ENCODE assay signal across 21 cellular contexts in the genomic region with DNA sequence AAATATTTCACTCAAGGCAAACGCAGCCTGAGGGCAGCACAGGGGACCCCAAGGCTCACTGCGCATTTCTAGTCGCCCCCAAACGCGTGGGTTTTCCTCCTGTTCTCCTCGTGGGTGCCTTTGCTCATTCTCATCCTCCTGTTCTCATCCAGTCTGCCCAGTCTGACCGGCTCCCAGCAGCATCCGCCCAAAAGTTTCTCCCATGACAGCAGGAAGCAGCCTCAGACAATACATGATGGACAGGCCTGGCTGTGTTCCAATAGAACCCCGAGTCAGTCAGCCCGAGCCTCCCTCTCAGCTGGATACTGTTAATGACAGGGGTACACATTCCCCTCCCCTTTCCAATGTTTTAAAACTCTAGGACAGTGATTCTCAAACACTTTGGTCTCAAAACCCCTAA. TPM values are rescaled to one million over a fixed set of nuclear protein-coding genes. Genes with fewer than 3 reads are reported as not detected.
DNase-seq lines count a peak whose midpoint lies in the region; ATAC-seq and TF ChIP-seq lines count a peak whose summit lies in the region.
"Had no signal": no experiment of that assay in that cellular context is flagged by ENCODE, and none has a peak within 500 bp of the region (broad histone marks: within the 10 kb centered on the region; RNA-seq: fewer than 3 reads in every experiment).

No MANE protein-coding gene starts in this region.

- TF ChIP-seq CTCF in brain (conservative IDR thresholded peaks at IDR 0.05) (no peak), mesothelial cell of epicardium (IDR thresholded peaks at IDR 0.05; ENCODE audit: unreplicated experiment) (no peak)

- peaks cover 14 to 29% (median 26%) of the 10 kb centered on the region in 5 experiments for H3K9me3 Mint-ChIP-seq in brain
- peaks cover 27% of the 10 kb centered on the region for H3K9me3 Mint-ChIP-seq in mesothelial cell of epicardium

- H3K36me3 Mint-ChIP-seq in brain: peaks cover 55% of the 10 kb centered on the region
- H3K36me3 Mint-ChIP-seq in mesothelial cell of epicardium: peaks cover 33% of the 10 kb centered on the region

- DNase-seq in DMS153 (lab: John Stamatoyannopoulos, UW): peak; percentile 32
- DNase-seq in NCI-H1417 (lab: John Stamatoyannopoulos, UW): peak in 2 of 3 experiments; percentile 70 to 89
- DNase-seq in mesothelial cell of epicardium (ENCODE audit: low spot score in 2 of 2, unreplicated experiment in 2 of 2): peak in 1 of 2 experiments; percentile 37
- DNase-seq in NCI-H524 treated with DMSO at 0.1 percent for 48 hours (lab: John Stamatoyannopoulos, UW): no peak
- DNase-seq in SHP77 treated with DMSO at 0.1 percent for 48 hours (lab: John Stamatoyannopoulos, UW): no peak
- DNase-seq: activated CD4-positive, alpha-beta T cell treated with anti-CD3 and anti-CD28 coated beads for 1 hour; foreskin fibroblast; left cardiac atrium; NCI-H1436 treated with DMSO at 0.1 percent for 48 hours; NCI-H446 treated with DMSO at 0.1 percent for 48 hours; OCI-M1; ovary; stimulated activated CD4-positive, alpha-beta T cell treated with anti-CD3 and anti-CD28 coated beads, Interleukin-1b, Interleukin-23, amount 100 ng/mL, for 48 hours; T1000 had no signal

- no peaks in the 10 kb centered on the region for H3K27me3 Mint-ChIP-seq in brain
- H3K27me3 Mint-ChIP-seq in mesothelial cell of epicardium (ENCODE audit: low read depth): no peaks in the 10 kb centered on the region
- H3K27me3 Mint-ChIP-seq: central memory CD8-positive, alpha-beta T cell had no signal

- H3K27ac Mint-ChIP-seq in brain (peak overlapping the region in 3 of 5 experiments; percentile 4 to 69 (median 39)), mesothelial cell of epicardium (peak overlapping the region; percentile 45)

- peaks cover 20% of the 10 kb centered on the region for H3K4me1 Mint-ChIP-seq in brain
- H3K4me1 Mint-ChIP-seq in mesothelial cell of epicardium: peaks cover 7% of the 10 kb centered on the region
- H3K4me1 Mint-ChIP-seq: central memory CD8-positive, alpha-beta T cell had no signal

- ATAC-seq in HG03139 (IDR thresholded peaks at IDR 0.05; ENCODE audit: unreplicated experiment) (no peak), SK-N-SH treated with all-trans-retinoic acid at 6 μM for 48 hours (no peak)
- ATAC-seq: GM12878, left cardiac atrium had no signal

- H3K4me3 Mint-ChIP-seq in brain (no peak overlapping the region), mesothelial cell of epicardium (no peak overlapping the region)
- H3K4me3 Mint-ChIP-seq: central memory CD8-positive, alpha-beta T cell had no signal

TF ChIP-seq in SK-N-SH treated with all-trans-retinoic acid at 6 μM for 48 hours, 23 proteins besides CTCF, POLR2A, EP300 and RAD21:
- TF ChIP-seq CSDC2 (CRISPR knock-in tag; IDR thresholded peaks at IDR 0.05) (no peak), BACH2 (CRISPR knock-in tag; IDR thresholded peaks at IDR 0.05; ENCODE audit: borderline replicate concordance) (no peak), ZNF70 (CRISPR knock-in tag; IDR thresholded peaks at IDR 0.05) (no peak), OSR1 (CRISPR knock-in tag; IDR thresholded peaks at IDR 0.05) (no peak), ZC3H10 (CRISPR knock-in tag; IDR thresholded peaks at IDR 0.05) (no peak), TOX (CRISPR knock-in tag; IDR thresholded peaks at IDR 0.05; ENCODE audit: borderline replicate concordance) (no peak), ZNF565 (CRISPR knock-in tag; conservative IDR thresholded peaks at IDR 0.05; ENCODE audit: low read depth) (no peak), PPARA (CRISPR knock-in tag; IDR thresholded peaks at IDR 0.05; ENCODE audit: borderline replicate concordance) (no peak), ZFP3 (CRISPR knock-in tag; IDR thresholded peaks at IDR 0.05) (no peak), RARB (CRISPR knock-in tag; IDR thresholded peaks at IDR 0.05) (no peak), ARNTL (CRISPR knock-in tag; IDR thresholded peaks at IDR 0.05; ENCODE audit: borderline replicate concordance, low read depth) (no peak)

RNA-seq across cellular contexts. Expression of a gene that starts 22.5 kb away (rescaled TPM):
- not detected for polyA plus RNA-seq in brain (ENCODE audit: insufficient read depth, low read depth, low replicate concordance)
- total RNA-seq in mesothelial cell of epicardium: 0.18 to 0.43 TPM (median 0.25 TPM) in 3 replicates
- total RNA-seq: GM12878, left cardiac atrium, vagina had no signal
- polyA plus RNA-seq: ovary had no signal

RNA-seq across cellular contexts. Expression of a gene that starts 33.3 kb away (rescaled TPM):
- polyA plus RNA-seq in brain (ENCODE audit: insufficient read depth, low read depth, low replicate concordance): not detected
- 0.18 to 0.73 TPM (median 0.25 TPM) in 3 replicates for total RNA-seq in mesothelial cell of epicardium
- total RNA-seq: left cardiac atrium, ovary, vagina had no signal
- polyA plus RNA-seq: adrenal gland, ovary had no signal

RNA-seq across cellular contexts. Expression of a gene that starts 43.7 kb away (rescaled TPM):
- polyA plus RNA-seq in brain (ENCODE audit: insufficient read depth, low read depth, low replicate concordance): not detected
- total RNA-seq in mesothelial cell of epicardium: 0.52 to 0.65 TPM (median 0.62 TPM) in 3 replicates
- total RNA-seq: left cardiac atrium, vagina had no signal

RNA-seq across cellular contexts. Expression of a gene that starts 51.5 kb away (rescaled TPM):
- 16.2 TPM for polyA plus RNA-seq in brain (ENCODE audit: insufficient read depth, low read depth, low replicate concordance)
- 67.8 to 71.8 TPM (median 71.0 TPM) in 3 replicates for total RNA-seq in mesothelial cell of epicardium

RNA-seq across cellular contexts. Expression of a gene that starts 56.3 kb away (rescaled TPM):
- polyA plus RNA-seq in brain (ENCODE audit: insufficient read depth, low read depth, low replicate concordance): 108 TPM
- total RNA-seq in mesothelial cell of epicardium: 94.8 to 110 TPM (median 98.2 TPM) in 3 replicates

Comparison
In these comparisons a context has a peak if more than half of its experiments do, and no peak if none do; other contexts are left out.
1. DNase-seq: peak in DMS153 (single experiment) and NCI-H1417 (2 of 3); none in NCI-H524 treated with DMSO at 0.1 percent for 48 hours (single experiment) and SHP77 treated with DMSO at 0.1 percent for 48 hours (single experiment).